In genomic region chr21:45294509-45295291, GRCh38 we compare ENCODE assay signal across 8 cellular contexts. TPM values are rescaled to one million over a fixed set of nuclear protein-coding genes. Genes with fewer than 3 reads are reported as not detected.
DNase-seq lines count a peak whose midpoint lies in the region; ATAC-seq and TF ChIP-seq lines count a peak whose summit lies in the region.

No MANE protein-coding gene starts in this region.

- H3K27ac ChIP-seq in breast epithelium (peak overlapping the region; percentile 83 to 97), mammary epithelial cell (ENCODE audit: insufficient read depth, low read depth, low read length) (no peak overlapping the region), muscle layer of duodenum (ENCODE audit: low read length) (peak overlapping the region; percentile 92)

- H3K36me3 ChIP-seq in breast epithelium = no peaks in the 10 kb centered on the region
- no peaks in the 10 kb centered on the region for H3K36me3 ChIP-seq in mammary epithelial cell (ENCODE audit: insufficient read depth, low read length)
- H3K36me3 ChIP-seq in muscle layer of duodenum (ENCODE audit: control insufficient read depth in 1 of 2, insufficient read depth in 2 of 2, low read length in 2 of 2) = peaks cover 0 to 4% of the 10 kb centered on the region in 2 donors

- H4K20me1 ChIP-seq in mammary epithelial cell (ENCODE audit: insufficient read depth, low read length) = no peaks in the 10 kb centered on the region

- no TSS peak for BruUV-seq in mammary epithelial cell (replicated peaks; lab: Mats Ljungman, UMichigan)

- no peak for TF ChIP-seq POLR2A in breast epithelium (IDR thresholded peaks at IDR 0.05)

- DNase-seq in breast epithelium (ENCODE audit: low spot score in 2 of 2) (peak; percentile 53 to 54), mammary epithelial cell (no peak), epidermal melanocyte (ENCODE audit: insufficient read length, low spot score) (peak; percentile 89), occipital lobe (lab: John Stamatoyannopoulos, UW) (no peak)

- TF ChIP-seq CTCF in breast epithelium (IDR thresholded peaks at IDR 0.05) (no peak), mammary epithelial cell (conservative IDR thresholded peaks at IDR 0.05 in 1 of 2, IDR thresholded peaks at IDR 0.05 in 1 of 2; ENCODE audit: extremely low read depth in 1 of 2, insufficient read depth in 1 of 2, low read depth in 1 of 2, low read length in 2 of 2) (no peak)

- H3K27me3 ChIP-seq in breast epithelium = no peaks in the 10 kb centered on the region
- H3K27me3 ChIP-seq in mammary epithelial cell (ENCODE audit: insufficient read depth, low read length) = no peaks in the 10 kb centered on the region
- no peaks in the 10 kb centered on the region for H3K27me3 ChIP-seq in muscle layer of duodenum (ENCODE audit: low read depth, low read length)

- H2AFZ ChIP-seq in mammary epithelial cell (ENCODE audit: low read depth, low read length) = no peak overlapping the region

- H3K4me3 ChIP-seq in breast epithelium = peak overlapping the region in 1 of 3 donors; percentile 44
- H3K4me3 ChIP-seq in mammary epithelial cell (replicated peaks in 1 of 3; ENCODE audit: insufficient read depth in 1 of 3, low read depth in 2 of 3, low read length in 3 of 3) = no peak overlapping the region
- H3K4me3 ChIP-seq in muscle layer of duodenum (ENCODE audit: low read depth in 1 of 2, low read length in 2 of 2) = peak overlapping the region in 1 of 2 donors; percentile 0

- 91% methylated on average over 26 of the region's 40 CpGs for WGBS in mammary epithelial cell (ENCODE audit: low coverage, missing lambda C conversion rate)

- no peak overlapping the region for H3K4me2 ChIP-seq in mammary epithelial cell (ENCODE audit: insufficient read depth, low read depth, low read length)

- H3K79me2 ChIP-seq in mammary epithelial cell (ENCODE audit: insufficient read depth, low read length) = no peaks in the 10 kb centered on the region

- H3K4me1 ChIP-seq in breast epithelium = peaks cover 11 to 12% of the 10 kb centered on the region in 2 donors
- H3K4me1 ChIP-seq in mammary epithelial cell (ENCODE audit: insufficient read depth, low read length) = peaks cover 6% of the 10 kb centered on the region
- peaks cover 15 to 24% of the 10 kb centered on the region in 2 donors for H3K4me1 ChIP-seq in muscle layer of duodenum (ENCODE audit: control insufficient read depth in 1 of 2, insufficient read depth in 2 of 2, low read length in 2 of 2)

- ATAC-seq in HG02852 (IDR thresholded peaks at IDR 0.05; ENCODE audit: unreplicated experiment) (no peak), HG03342 (IDR thresholded peaks at IDR 0.05; ENCODE audit: unreplicated experiment) (no peak), HG03175 (IDR thresholded peaks at IDR 0.05; ENCODE audit: unreplicated experiment) (no peak)

- intact Hi-C loops in breast epithelium (cut with DNase I; ENCODE audit: low total_unique reads) (no loop called here), mammary epithelial cell (cut with micrococcal nuclease) (loop anchor here (10.0 kb wide), 1 partner anchor 90 kb away; no protein-coding TSS in a partner anchor)

- no peak overlapping the region for H3K9ac ChIP-seq in mammary epithelial cell (ENCODE audit: insufficient read depth, low read length)

- CTCF ChIA-PET in mammary epithelial cell (lab: Charles Lee; ENCODE audit: low non-redundant PET) = interaction anchor here (0.7 kb wide), 1 partner anchor 116 kb away, joined by 4 read pairs; no protein-coding TSS in a partner anchor

- dilution Hi-C loops in mammary epithelial cell (cut with HindIII; ENCODE audit: low sequenced_read_pairs) = no loop called here

- in situ Hi-C loops in mammary epithelial cell (cut with MboI; ENCODE audit: low sequenced_read_pairs in 2 of 2) = loop anchor here (10.0 kb wide), 2 partner anchors 150 to 170 kb away; no protein-coding TSS in a partner anchor

- H3K9me3 ChIP-seq in breast epithelium = no peaks in the 10 kb centered on the region
- H3K9me3 ChIP-seq in mammary epithelial cell (replicated peaks; ENCODE audit: insufficient read depth, low read length) = no peaks in the 10 kb centered on the region
- no peaks in the 10 kb centered on the region for H3K9me3 ChIP-seq in muscle layer of duodenum (ENCODE audit: control insufficient read depth in 1 of 2, low read length in 2 of 2)

RNA-seq across cellular contexts. Expression of gene POFUT2, which starts 7.0 kb away (rescaled TPM):
- total RNA-seq in breast epithelium = 10 to 100 TPM; 20.0 to 22.9 (median 22.1) TPM
- 10 to 100 TPM; 19.3 to 25.0 TPM for total RNA-seq in mammary epithelial cell
- polyA plus RNA-seq in mammary epithelial cell = 14.1 TPM
- polyA minus RNA-seq in mammary epithelial cell = 9.7 TPM
- total RNA-seq in occipital lobe = 9.8 TPM

Comparison
In these comparisons a context has a peak if more than half of its experiments do, and no peak if none do; other contexts are left out.
1. DNase-seq: peak in breast epithelium (2 of 2) and epidermal melanocyte (single experiment); none in mammary epithelial cell (single experiment) and occipital lobe (single experiment).